Comparison of ENCODE assay signal across 1 cellular context in genomic region chr1:180230416-180230790, GRCh38.
TF ChIP-seq lines count a peak whose summit lies in the region.

No MANE protein-coding gene starts in this region.

TF ChIP-seq in HEK293, 187 proteins besides CTCF, POLR2A, EP300 and RAD21 (continued from another document):
- no peak for TF ChIP-seq ZBTB49 (tag by site-specific recombination; IDR thresholded peaks at IDR 0.05; ENCODE audit: low read depth)
- peak; percentile 43 for TF ChIP-seq ZNF335 (tag by site-specific recombination; conservative IDR thresholded peaks at IDR 0.05)
- TF ChIP-seq ZNF112 (tag by site-specific recombination; IDR thresholded peaks at IDR 0.05): no peak
- peak; percentile 35 for TF ChIP-seq ZBTB17 (tag by site-specific recombination; IDR thresholded peaks at IDR 0.05)
- TF ChIP-seq ZNF248 (tag by site-specific recombination; IDR thresholded peaks at IDR 0.05): no peak
- TF ChIP-seq ZNF48 (tag by site-specific recombination; IDR thresholded peaks at IDR 0.05): no peak
- no peak for TF ChIP-seq ZNF701 (tag by site-specific recombination; IDR thresholded peaks at IDR 0.05)
- peak; percentile 29 for TF ChIP-seq ZEB2 (tag by site-specific recombination; IDR thresholded peaks at IDR 0.05)
- TF ChIP-seq ZNF558 (tag by site-specific recombination; IDR thresholded peaks at IDR 0.05): no peak
- no peak for TF ChIP-seq ZNF514 (tag by site-specific recombination; IDR thresholded peaks at IDR 0.05)
- no peak for TF ChIP-seq ZNF416 (tag by site-specific recombination; IDR thresholded peaks at IDR 0.05)
- TF ChIP-seq INSM2 (tag by site-specific recombination; IDR thresholded peaks at IDR 0.05): no peak
- TF ChIP-seq ZNF670 (tag by site-specific recombination; IDR thresholded peaks at IDR 0.05; ENCODE audit: low read depth): no peak
- TF ChIP-seq ZNF645 (tag by site-specific recombination; IDR thresholded peaks at IDR 0.05): no peak
- TF ChIP-seq ZNF223 (tag by site-specific recombination; IDR thresholded peaks at IDR 0.05): no peak
- no peak for TF ChIP-seq PRDM2 (tag by site-specific recombination; IDR thresholded peaks at IDR 0.05; ENCODE audit: borderline replicate concordance)
- TF ChIP-seq GLI2 (tag by site-specific recombination; IDR thresholded peaks at IDR 0.05; ENCODE audit: borderline replicate concordance, low read depth): no peak
- TF ChIP-seq SP2 (tag by site-specific recombination; IDR thresholded peaks at IDR 0.05): peak; percentile 10; the same call in 1 of the 2 replicates
- no peak for TF ChIP-seq ZNF184 (tag by site-specific recombination; IDR thresholded peaks at IDR 0.05)
- TF ChIP-seq MYNN (tag by site-specific recombination; IDR thresholded peaks at IDR 0.05; ENCODE audit: borderline replicate concordance): no peak
- no peak for TF ChIP-seq IKZF3 (tag by site-specific recombination; IDR thresholded peaks at IDR 0.05)
- no peak for TF ChIP-seq ZNF560 (tag by site-specific recombination; IDR thresholded peaks at IDR 0.05; ENCODE audit: borderline replicate concordance)
- TF ChIP-seq ZFP69B (tag by site-specific recombination; IDR thresholded peaks at IDR 0.05): no peak
- TF ChIP-seq ZNF791 (tag by site-specific recombination; IDR thresholded peaks at IDR 0.05): no peak
- TF ChIP-seq ZNF426 (tag by site-specific recombination; IDR thresholded peaks at IDR 0.05): no peak
- TF ChIP-seq ZSCAN23 (tag by site-specific recombination; IDR thresholded peaks at IDR 0.05): no peak
- no peak for TF ChIP-seq ZNF473 (tag by site-specific recombination; IDR thresholded peaks at IDR 0.05)
- no peak for TF ChIP-seq ZNF394 (tag by site-specific recombination; IDR thresholded peaks at IDR 0.05; ENCODE audit: borderline replicate concordance)
- TF ChIP-seq ZNF629 (tag by site-specific recombination; IDR thresholded peaks at IDR 0.05): peak; percentile 33; the same call in 1 of the 2 replicates
